ENCODE assay signal across 22 cellular contexts in genomic region chr5:99929806-99930135, GRCh38.
DNase-seq lines count a peak whose midpoint lies in the region; ATAC-seq and TF ChIP-seq lines count a peak whose summit lies in the region.
"Had no signal": no experiment of that assay in that cellular context is flagged by ENCODE, and none has a peak within 500 bp of the region (broad histone marks: within the 10 kb centered on the region; RNA-seq: fewer than 3 reads in every experiment).

No MANE protein-coding gene starts in this region.

- no peaks in the 10 kb centered on the region for H3K27me3 ChIP-seq in neuronal stem cell (ENCODE audit: control insufficient read depth in 3 of 3, insufficient read depth in 3 of 3, low read depth in 1 of 3, low read length in 3 of 3)
- H3K27me3 ChIP-seq: BE2C had no signal

- no peak overlapping the region for H2BK12ac ChIP-seq in neuronal stem cell (ENCODE audit: low read length)

- no peak overlapping the region for H3K23ac ChIP-seq in neuronal stem cell (ENCODE audit: low read depth, low read length, poor library complexity)

- no peaks in the 10 kb centered on the region for H3K36me3 ChIP-seq in neuronal stem cell (replicated peaks in 1 of 2; ENCODE audit: control insufficient read depth in 2 of 2, insufficient read depth in 2 of 2, low read length in 2 of 2)
- H3K36me3 ChIP-seq: BE2C had no signal

- peak overlapping the region in 1 of 2 donors; percentile 18 for H3K4me3 ChIP-seq in neuronal stem cell (ENCODE audit: low read length in 2 of 2)
- H3K4me3 ChIP-seq: GM12878, GM23338 had no signal

- H2BK15ac ChIP-seq in neuronal stem cell (ENCODE audit: low read length), result no peak overlapping the region

- H3K4me1 Mint-ChIP-seq in central memory CD8-positive, alpha-beta T cell, result no peaks in the 10 kb centered on the region
- H3K4me1 Mint-ChIP-seq in chondrocyte (ENCODE audit: low read depth), result no peaks in the 10 kb centered on the region
- H3K4me1 Mint-ChIP-seq in stimulated activated effector memory CD8-positive, alpha-beta T cell treated with anti-CD3 and anti-CD28 coated beads, Interleukin-12 subunit alpha, Interleukin-12 subunit beta, amount 100 ng/mL, for 72 hours, result no peaks in the 10 kb centered on the region
- H3K4me1 Mint-ChIP-seq: CD4-positive, CD25-positive, alpha-beta regulatory T cell; CD8-positive, alpha-beta memory T cell; GM23338 had no signal

- H3K9me3 ChIP-seq in neuronal stem cell (replicated peaks in 1 of 2; ENCODE audit: control insufficient read depth in 2 of 2, insufficient read depth in 1 of 2, low read depth in 1 of 2, low read length in 2 of 2), result peaks cover 9 to 11% of the 10 kb centered on the region in 2 donors
- H3K9me3 ChIP-seq: BE2C had no signal

- no peak overlapping the region for H3K4me3 Mint-ChIP-seq in central memory CD8-positive, alpha-beta T cell
- no peak overlapping the region for H3K4me3 Mint-ChIP-seq in chondrocyte (ENCODE audit: unreplicated experiment)
- H3K4me3 Mint-ChIP-seq in stimulated activated effector memory CD8-positive, alpha-beta T cell treated with anti-CD3 and anti-CD28 coated beads, Interleukin-12 subunit alpha, Interleukin-12 subunit beta, amount 100 ng/mL, for 72 hours, result no peak overlapping the region
- H3K4me3 Mint-ChIP-seq: CD4-positive, CD25-positive, alpha-beta regulatory T cell; CD8-positive, alpha-beta memory T cell; GM23338 had no signal

- no peak for TF ChIP-seq CTCF in chondrocyte (IDR thresholded peaks at IDR 0.05)

- no peak overlapping the region for H3K4ac ChIP-seq in neuronal stem cell (ENCODE audit: low read length)

- H3K4me1 ChIP-seq in neuronal stem cell (ENCODE audit: control insufficient read depth in 2 of 2, insufficient read depth in 1 of 2, low read depth in 1 of 2, low read length in 2 of 2), result no peaks in the 10 kb centered on the region
- H3K4me1 ChIP-seq: BE2C had no signal

- H2AFZ ChIP-seq in neuronal stem cell (ENCODE audit: low read length), result no peak overlapping the region
- H2AFZ ChIP-seq: GM23338 had no signal

- H3K14ac ChIP-seq in neuronal stem cell (ENCODE audit: low read length), result peak overlapping the region; percentile 44

- H3K36me3 Mint-ChIP-seq in central memory CD8-positive, alpha-beta T cell (ENCODE audit: insufficient read depth), result no peaks in the 10 kb centered on the region
- H3K36me3 Mint-ChIP-seq in chondrocyte (ENCODE audit: low read depth), result no peaks in the 10 kb centered on the region
- no peaks in the 10 kb centered on the region for H3K36me3 Mint-ChIP-seq in stimulated activated effector memory CD8-positive, alpha-beta T cell treated with anti-CD3 and anti-CD28 coated beads, Interleukin-12 subunit alpha, Interleukin-12 subunit beta, amount 100 ng/mL, for 72 hours
- H3K36me3 Mint-ChIP-seq: CD4-positive, CD25-positive, alpha-beta regulatory T cell; CD8-positive, alpha-beta memory T cell had no signal

- H3K18ac ChIP-seq in neuronal stem cell (ENCODE audit: low read length), result no peak overlapping the region

- H3K9me3 Mint-ChIP-seq in central memory CD8-positive, alpha-beta T cell, result peaks cover 6% of the 10 kb centered on the region
- H3K9me3 Mint-ChIP-seq in chondrocyte (ENCODE audit: low read depth), result no peaks in the 10 kb centered on the region
- H3K9me3 Mint-ChIP-seq in stimulated activated effector memory CD8-positive, alpha-beta T cell treated with anti-CD3 and anti-CD28 coated beads, Interleukin-12 subunit alpha, Interleukin-12 subunit beta, amount 100 ng/mL, for 72 hours, result peaks cover 6% of the 10 kb centered on the region

- H2BK5ac ChIP-seq in neuronal stem cell (ENCODE audit: low read length), result no peak overlapping the region

- H4K8ac ChIP-seq in neuronal stem cell (ENCODE audit: low read depth, low read length), result no peak overlapping the region

- H3K9ac ChIP-seq in neuronal stem cell (ENCODE audit: low read depth, low read length, poor library complexity), result peak overlapping the region; percentile 30

- no peak overlapping the region for H2AK5ac ChIP-seq in neuronal stem cell (ENCODE audit: low read depth, low read length)

- H3K27ac ChIP-seq in neuronal stem cell (replicated peaks; ENCODE audit: low read length), result no peak overlapping the region

- no peaks in the 10 kb centered on the region for H3K27me3 Mint-ChIP-seq in central memory CD8-positive, alpha-beta T cell
- H3K27me3 Mint-ChIP-seq in chondrocyte (ENCODE audit: low read depth), result no peaks in the 10 kb centered on the region
- H3K27me3 Mint-ChIP-seq: CD4-positive, CD25-positive, alpha-beta regulatory T cell; CD8-positive, alpha-beta memory T cell had no signal

- peak; percentile 24 for ATAC-seq in central memory CD8-positive, alpha-beta T cell (replicated peaks; ENCODE audit: extremely low read depth, poor library complexity, severe bottlenecking)
- peak; percentile 40 for ATAC-seq in stimulated activated effector memory CD8-positive, alpha-beta T cell treated with anti-CD3 and anti-CD28 coated beads, Interleukin-12 subunit alpha, Interleukin-12 subunit beta, amount 100 ng/mL, for 72 hours
- ATAC-seq in HG03175 (IDR thresholded peaks at IDR 0.05; ENCODE audit: unreplicated experiment), result no peak
- ATAC-seq in GM19351 (IDR thresholded peaks at IDR 0.05; ENCODE audit: unreplicated experiment), result no peak
- ATAC-seq: GM12878, GM23338, HCT116 had no signal

- H3K27ac Mint-ChIP-seq in central memory CD8-positive, alpha-beta T cell (ENCODE audit: low read depth), result no peak overlapping the region
- H3K27ac Mint-ChIP-seq in chondrocyte (ENCODE audit: unreplicated experiment), result no peak overlapping the region
- H3K27ac Mint-ChIP-seq in stimulated activated effector memory CD8-positive, alpha-beta T cell treated with anti-CD3 and anti-CD28 coated beads, Interleukin-12 subunit alpha, Interleukin-12 subunit beta, amount 100 ng/mL, for 72 hours, result no peak overlapping the region
- H3K27ac Mint-ChIP-seq: CD4-positive, CD25-positive, alpha-beta regulatory T cell; CD8-positive, alpha-beta memory T cell; GM23338 had no signal

- no peak overlapping the region for H3K4me2 ChIP-seq in neuronal stem cell (ENCODE audit: insufficient read depth, low read length, poor library complexity, severe bottlenecking)
- H3K4me2 ChIP-seq: GM23338 had no signal

- no peak overlapping the region for H2BK120ac ChIP-seq in neuronal stem cell (ENCODE audit: low read depth, low read length)

- no peaks in the 10 kb centered on the region for H3K79me1 ChIP-seq in neuronal stem cell (ENCODE audit: low read depth, low read length)

- H4K91ac ChIP-seq in neuronal stem cell (ENCODE audit: low read depth, low read length, poor library complexity), result no peak overlapping the region

- no peak for DNase-seq in central memory CD8-positive, alpha-beta T cell (ENCODE audit: low spot score in 2 of 2)
- peak; percentile 50 for DNase-seq in chondrocyte (ENCODE audit: low spot score)
- DNase-seq in neuronal stem cell (ENCODE audit: low spot score), result no peak
- DNase-seq in stimulated activated effector memory CD8-positive, alpha-beta T cell treated with anti-CD3 and anti-CD28 coated beads, Interleukin-12 subunit alpha, Interleukin-12 subunit beta, amount 100 ng/mL, for 72 hours (ENCODE audit: low spot score in 2 of 2), result no peak
- DNase-seq in LoVo (ENCODE audit: low spot score), result no peak
- DNase-seq in ecto neural progenitor cell (ENCODE audit: low spot score), result no peak
- DNase-seq: ACHN; BE2C; C1 segment of cervical spinal cord; CD4-positive, CD25-positive, alpha-beta regulatory T cell; CD8-positive, alpha-beta memory T cell; COR-L47; DMS 273 treated with DMSO at 0.1 percent for 48 hours; DMS53; DND-41; EL; H7 had no signal

Comparison
In these comparisons a context has a peak if more than half of its experiments do, and no peak if none do; other contexts are left out.
1. ATAC-seq: peak in central memory CD8-positive, alpha-beta T cell (single experiment) and stimulated activated effector memory CD8-positive, alpha-beta T cell treated with anti-CD3 and anti-CD28 coated beads, Interleukin-12 subunit alpha, Interleukin-12 subunit beta, amount 100 ng/mL, for 72 hours (single experiment); none in HG03175 (single experiment) and GM19351 (single experiment).